Comparison of ENCODE assay signal across 8 cellular contexts in the genomic region with DNA sequence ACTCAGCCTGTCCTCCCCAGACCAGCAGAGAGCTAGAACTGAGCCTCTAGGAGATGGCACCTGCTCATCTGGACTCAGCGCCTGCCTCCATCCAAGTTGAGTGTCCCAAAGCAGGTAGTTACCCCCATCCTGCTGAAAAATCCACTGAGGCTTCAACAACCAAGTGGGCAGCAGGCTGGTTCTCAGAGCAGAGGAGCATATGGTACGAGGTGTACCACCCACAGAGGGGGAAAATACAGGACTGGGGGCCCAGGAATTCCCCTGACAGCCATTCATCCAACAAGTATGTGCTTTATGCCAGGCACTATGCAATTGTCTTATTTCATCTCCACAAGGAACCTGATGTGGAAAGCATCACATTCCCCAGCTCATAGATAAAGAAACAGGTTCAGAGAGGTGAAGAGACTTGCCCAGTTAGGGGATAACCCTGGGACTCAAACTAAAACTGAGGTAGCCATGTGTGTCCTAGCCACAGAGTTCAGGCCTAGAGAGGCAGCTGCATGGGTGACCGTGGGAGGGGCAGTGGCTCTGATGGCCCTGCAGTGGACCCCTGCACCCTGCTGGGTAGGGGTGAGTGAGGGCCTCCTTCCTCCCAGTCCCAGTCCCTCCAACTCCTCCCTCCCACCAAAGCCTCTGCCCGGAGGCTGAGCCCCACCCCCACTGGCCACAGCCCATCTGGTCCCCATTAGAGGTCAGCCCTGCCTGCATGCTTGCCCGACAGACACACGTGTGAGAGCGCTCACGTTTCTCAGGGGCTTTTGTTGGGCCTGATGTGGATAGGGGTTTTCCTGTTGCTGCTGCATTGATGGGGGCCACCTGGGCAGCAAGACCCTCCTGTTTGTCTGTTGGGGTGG. TPM values are rescaled to one million over a fixed set of nuclear protein-coding genes. Genes with fewer than 3 reads are reported as not detected.
A peak's percentile ranks its signal among the peaks of the same experiment; 100 is the strongest.
DNase-seq lines count a peak whose midpoint lies in the region; ATAC-seq and TF ChIP-seq lines count a peak whose summit lies in the region.

No MANE protein-coding gene starts in this region.

- DNase-seq in fibroblast of mammary gland (ENCODE audit: low read depth) (peak; percentile 78), NCI-H2081 (lab: John Stamatoyannopoulos, UW) (no peak), suprapubic skin (ENCODE audit: low spot score in 2 of 2) (no peak), NCI-H1417 (lab: John Stamatoyannopoulos, UW) (no peak), cerebellar nuclear complex (lab: John Stamatoyannopoulos, UW) (no peak)

- H2AFZ ChIP-seq in ACC112 (ENCODE audit: low read length, unreplicated experiment) = no peak overlapping the region

- ATAC-seq in GM19351 (IDR thresholded peaks at IDR 0.05; ENCODE audit: unreplicated experiment) (peak; percentile 81), HG03139 (IDR thresholded peaks at IDR 0.05; ENCODE audit: unreplicated experiment) (peak; percentile 51)

- H3K4me3 ChIP-seq in ACC112 (ENCODE audit: low read depth, low read length) (no peak overlapping the region), fibroblast of mammary gland (ENCODE audit: control insufficient read depth, low read depth, low read length) (no peak overlapping the region), suprapubic skin (no peak overlapping the region)

- peaks cover 20% of the 10 kb centered on the region; the same call in 1 of the 2 replicates for H3K36me3 ChIP-seq in ACC112 (ENCODE audit: insufficient read depth, low read length)
- peaks cover 46% of the 10 kb centered on the region for H3K36me3 ChIP-seq in suprapubic skin

- H3K9me3 ChIP-seq in suprapubic skin = no peaks in the 10 kb centered on the region

- H3K27me3 ChIP-seq in ACC112 (ENCODE audit: insufficient read depth, low read length) (no peaks in the 10 kb centered on the region), suprapubic skin (no peaks in the 10 kb centered on the region)

- H3K27ac ChIP-seq in ACC112 (ENCODE audit: low read depth, low read length) = peak overlapping the region; percentile 40; the same call in 1 of the 2 replicates
- no peak overlapping the region for H3K27ac ChIP-seq in suprapubic skin

- TF ChIP-seq CTCF in fibroblast of mammary gland (conservative IDR thresholded peaks at IDR 0.05; ENCODE audit: control insufficient read depth, insufficient read depth, low read depth, low read length) (no peak), suprapubic skin (IDR thresholded peaks at IDR 0.05) (no peak)

- H3K4me1 ChIP-seq in ACC112 (ENCODE audit: control insufficient read depth, insufficient read depth, low read length, unreplicated experiment) (peaks cover 47% of the 10 kb centered on the region), suprapubic skin (peaks cover 54% of the 10 kb centered on the region)

- TF ChIP-seq EP300 in suprapubic skin (IDR thresholded peaks at IDR 0.05) = no peak

- no peak for TF ChIP-seq POLR2A in suprapubic skin (IDR thresholded peaks at IDR 0.05)

- WGBS in suprapubic skin = 65% methylated on average over 4 of the region's 8 CpGs

- H3K79me2 ChIP-seq in ACC112 (ENCODE audit: control insufficient read depth, insufficient read depth, low read length, unreplicated experiment) = peaks cover 13% of the 10 kb centered on the region

RNA-seq across cellular contexts. Expression of a gene that starts 11.4 kb away (rescaled TPM):
- total RNA-seq in suprapubic skin = 100 to 1,000 TPM; 110 to 128 (median 114) TPM

RNA-seq across cellular contexts. Expression of a gene that starts 25.3 kb away (rescaled TPM):
- total RNA-seq in suprapubic skin = 1 to 10 TPM in 3 of 4 donors, under 1 TPM in 1; 0.32 to 1.9 (median 1.3) TPM

RNA-seq across cellular contexts. Expression of a gene that starts 41.3 kb away (rescaled TPM):
- total RNA-seq in suprapubic skin = 10 to 100 TPM; 23.9 to 42.0 (median 30.9) TPM
